ENCODE assay signal across 8 cellular contexts in genomic region chr1:160085686-160086089, GRCh38. TPM values are rescaled to one million over a fixed set of nuclear protein-coding genes. Genes with fewer than 3 reads are reported as not detected.
DNase-seq lines count a peak whose midpoint lies in the region; ATAC-seq and TF ChIP-seq lines count a peak whose summit lies in the region.

No MANE protein-coding gene starts in this region.

- H3K9me3 ChIP-seq in BE2C, result no peaks in the 10 kb centered on the region

- TF ChIP-seq CTCF in BE2C (IDR thresholded peaks at IDR 0.05; ENCODE audit: low read depth, low read length), result peak; percentile 94
- peak; percentile 94 for TF ChIP-seq CTCF in HFF-Myc (IDR thresholded peaks at IDR 0.05; ENCODE audit: low read depth, low read length, missing control alignments)

- no peak overlapping the region for H3K27ac Mint-ChIP-seq in activated CD4-positive, alpha-beta T cell treated with anti-CD3 and anti-CD28 coated beads, Interleukin-2, amount 10 ng/mL, durations not matched to agents 24 days and 14 days

- peaks cover 23% of the 10 kb centered on the region for H3K27me3 Mint-ChIP-seq in activated CD4-positive, alpha-beta T cell treated with anti-CD3 and anti-CD28 coated beads, Interleukin-2, amount 10 ng/mL, durations not matched to agents 24 days and 14 days

- no peaks in the 10 kb centered on the region for H3K9me3 Mint-ChIP-seq in activated CD4-positive, alpha-beta T cell treated with anti-CD3 and anti-CD28 coated beads, Interleukin-2, amount 10 ng/mL, durations not matched to agents 24 days and 14 days

- no peak overlapping the region for H3K4me3 Mint-ChIP-seq in activated CD4-positive, alpha-beta T cell treated with anti-CD3 and anti-CD28 coated beads, Interleukin-2, amount 10 ng/mL, durations not matched to agents 24 days and 14 days

- peak; percentile 84 for DNase-seq in BE2C
- DNase-seq in HFF-Myc (ENCODE audit: extremely low read depth, low read depth), result no peak
- DNase-seq in NCI-H524 treated with DMSO at 0.1 percent for 48 hours (lab: John Stamatoyannopoulos, UW), result peak; percentile 5
- peak; percentile 93 for DNase-seq in activated CD4-positive, alpha-beta T cell treated with anti-CD3 and anti-CD28 coated beads, Interleukin-2, amount 10 ng/mL, durations not matched to agents 24 days and 14 days
- peak; percentile 93 for DNase-seq in cerebellar cortex (ENCODE audit: low spot score)
- DNase-seq in left lobe of liver (ENCODE audit: low spot score), result peak; percentile 79
- DNase-seq in stimulated activated CD4-positive, alpha-beta T cell treated with anti-CD3 and anti-CD28 coated beads, Interleukin-4, amount 100 ng/mL, for 24 hours, result peak; percentile 79

- H3K4me1 Mint-ChIP-seq in activated CD4-positive, alpha-beta T cell treated with anti-CD3 and anti-CD28 coated beads, Interleukin-2, amount 10 ng/mL, durations not matched to agents 24 days and 14 days, result peaks cover 18% of the 10 kb centered on the region

- no peaks in the 10 kb centered on the region for H3K4me1 ChIP-seq in BE2C

- peak; percentile 86 for ATAC-seq in left lobe of liver
- ATAC-seq in HG02588 (IDR thresholded peaks at IDR 0.05; ENCODE audit: unreplicated experiment), result no peak

- H3K36me3 Mint-ChIP-seq in activated CD4-positive, alpha-beta T cell treated with anti-CD3 and anti-CD28 coated beads, Interleukin-2, amount 10 ng/mL, durations not matched to agents 24 days and 14 days (ENCODE audit: low read depth), result peaks cover 8% of the 10 kb centered on the region

- intact Hi-C loops in activated CD4-positive, alpha-beta T cell treated with anti-CD3 and anti-CD28 coated beads, Interleukin-2, amount 10 ng/mL, durations not matched to agents 24 days and 14 days (cut with micrococcal nuclease), result no loop called here

- H3K4me3 ChIP-seq in BE2C (ENCODE audit: low read depth, low read length) (no peak overlapping the region), HFF-Myc (replicated peaks; ENCODE audit: low read depth, low read length) (no peak overlapping the region)

- H3K36me3 ChIP-seq in BE2C, result no peaks in the 10 kb centered on the region

- peaks cover 39% of the 10 kb centered on the region for H3K27me3 ChIP-seq in BE2C

RNA-seq across cellular contexts. Expression of gene KCNJ9, which starts 4.3 kb away (rescaled TPM):
- not detected for polyA plus RNA-seq in BE2C (2012; ENCODE audit: insufficient read depth, insufficient read length, low read depth)
- not detected in 2 replicates for total RNA-seq in activated CD4-positive, alpha-beta T cell treated with anti-CD3 and anti-CD28 coated beads, Interleukin-2, amount 10 ng/mL, durations not matched to agents 24 days and 14 days
- not detected for total RNA-seq in left lobe of liver

RNA-seq across cellular contexts. Expression of gene IGSF8, which starts 12.7 kb away (rescaled TPM):
- polyA plus RNA-seq in BE2C (2012; ENCODE audit: insufficient read depth, insufficient read length, low read depth), result 5.6 TPM
- 25.3 and 26.7 TPM in 2 replicates for total RNA-seq in activated CD4-positive, alpha-beta T cell treated with anti-CD3 and anti-CD28 coated beads, Interleukin-2, amount 10 ng/mL, durations not matched to agents 24 days and 14 days
- total RNA-seq in left lobe of liver, result 54.5 TPM

RNA-seq across cellular contexts. Expression of gene KCNJ10, which starts 15.7 kb away (rescaled TPM):
- polyA plus RNA-seq in BE2C (2012; ENCODE audit: insufficient read depth, insufficient read length, low read depth), result 2.1 TPM
- total RNA-seq in activated CD4-positive, alpha-beta T cell treated with anti-CD3 and anti-CD28 coated beads, Interleukin-2, amount 10 ng/mL, durations not matched to agents 24 days and 14 days, result not detected in 2 replicates
- total RNA-seq in left lobe of liver, result 0.28 TPM

RNA-seq across cellular contexts. Expression of gene ATP1A2, which starts 29.9 kb away (rescaled TPM):
- not detected for polyA plus RNA-seq in BE2C (2012; ENCODE audit: insufficient read depth, insufficient read length, low read depth)
- total RNA-seq in activated CD4-positive, alpha-beta T cell treated with anti-CD3 and anti-CD28 coated beads, Interleukin-2, amount 10 ng/mL, durations not matched to agents 24 days and 14 days, result not detected in 2 replicates
- 0.45 TPM for total RNA-seq in left lobe of liver

RNA-seq across cellular contexts. Expression of gene PIGM, which starts 53.9 kb away (rescaled TPM):
- 8.2 TPM for polyA plus RNA-seq in BE2C (2012; ENCODE audit: insufficient read depth, insufficient read length, low read depth)
- 5.5 and 5.8 TPM in 2 replicates for total RNA-seq in activated CD4-positive, alpha-beta T cell treated with anti-CD3 and anti-CD28 coated beads, Interleukin-2, amount 10 ng/mL, durations not matched to agents 24 days and 14 days
- 3.4 TPM for total RNA-seq in left lobe of liver
